In the genomic region with DNA sequence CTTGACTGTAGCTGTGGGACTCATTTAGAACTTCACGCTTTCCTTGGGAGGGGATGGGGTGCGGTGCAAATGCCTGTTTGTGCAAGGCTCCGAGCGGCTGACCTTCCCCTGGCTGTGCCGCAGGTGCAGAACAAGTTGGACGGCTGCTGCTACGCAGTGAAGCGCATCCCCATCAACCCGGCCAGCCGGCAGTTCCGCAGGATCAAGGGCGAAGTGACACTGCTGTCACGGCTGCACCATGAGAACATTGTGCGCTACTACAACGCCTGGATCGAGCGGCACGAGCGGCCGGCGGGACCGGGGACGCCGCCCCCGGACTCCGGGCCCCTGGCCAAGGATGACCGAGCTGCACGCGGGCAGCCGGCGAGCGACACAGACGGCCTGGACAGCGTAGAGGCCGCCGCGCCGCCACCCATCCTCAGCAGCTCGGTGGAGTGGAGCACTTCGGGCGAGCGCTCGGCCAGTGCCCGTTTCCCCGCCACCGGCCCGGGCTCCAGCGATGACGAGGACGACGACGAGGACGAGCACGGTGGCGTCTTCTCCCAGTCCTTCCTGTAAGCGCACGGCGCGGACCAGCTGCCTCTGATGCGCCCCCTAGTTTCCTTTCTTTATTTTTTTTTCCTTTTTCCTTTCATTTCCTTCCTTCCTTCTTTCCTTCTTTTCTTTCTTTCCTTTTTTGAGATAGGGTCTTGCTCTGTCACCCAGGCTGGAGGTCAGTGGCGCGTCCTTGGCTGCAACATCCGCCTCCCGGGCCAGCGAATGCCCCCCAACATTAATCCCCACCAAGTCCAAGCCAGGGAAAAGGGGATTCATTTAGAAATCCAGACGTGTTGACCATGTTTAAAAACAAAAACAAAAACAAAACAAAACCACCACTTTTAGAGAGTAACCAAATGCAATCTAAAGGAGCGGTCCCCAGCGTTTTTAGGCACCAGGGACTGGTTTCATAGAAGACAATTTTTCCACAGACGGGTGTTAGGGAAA, we compare ENCODE assay signal across 1 cellular context.
TF ChIP-seq lines count a peak whose summit lies in the region.

No MANE protein-coding gene starts in this region.

TF ChIP-seq in HEK293, 187 proteins besides CTCF, POLR2A, EP300 and RAD21 (continued from another document and continues in another):
- TF ChIP-seq, protein P1, sequence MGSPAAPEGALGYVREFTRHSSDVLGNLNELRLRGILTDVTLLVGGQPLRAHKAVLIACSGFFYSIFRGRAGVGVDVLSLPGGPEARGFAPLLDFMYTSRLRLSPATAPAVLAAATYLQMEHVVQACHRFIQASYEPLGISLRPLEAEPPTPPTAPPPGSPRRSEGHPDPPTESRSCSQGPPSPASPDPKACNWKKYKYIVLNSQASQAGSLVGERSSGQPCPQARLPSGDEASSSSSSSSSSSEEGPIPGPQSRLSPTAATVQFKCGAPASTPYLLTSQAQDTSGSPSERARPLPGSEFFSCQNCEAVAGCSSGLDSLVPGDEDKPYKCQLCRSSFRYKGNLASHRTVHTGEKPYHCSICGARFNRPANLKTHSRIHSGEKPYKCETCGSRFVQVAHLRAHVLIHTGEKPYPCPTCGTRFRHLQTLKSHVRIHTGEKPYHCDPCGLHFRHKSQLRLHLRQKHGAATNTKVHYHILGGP (tag by site-specific recombination; IDR thresholded peaks at IDR 0.05), result no peak
- TF ChIP-seq ZNF548 (tag by site-specific recombination; IDR thresholded peaks at IDR 0.05) (no peak), ZNF24 (tag by site-specific recombination; IDR thresholded peaks at IDR 0.05) (0 out of 2 replicates have a peak, but pooled peaks have one; percentile 26), ZNF530 (tag by site-specific recombination; IDR thresholded peaks at IDR 0.05; ENCODE audit: low read depth) (no peak), BCL11B (tag by site-specific recombination; IDR thresholded peaks at IDR 0.05; ENCODE audit: low read depth) (no peak), ZNF629 (tag by site-specific recombination; IDR thresholded peaks at IDR 0.05) (peak; percentile 83), ZNF223 (tag by site-specific recombination; IDR thresholded peaks at IDR 0.05) (no peak), GFI1B (tag by site-specific recombination; IDR thresholded peaks at IDR 0.05) (no peak), ZSCAN23 (tag by site-specific recombination; IDR thresholded peaks at IDR 0.05) (no peak), MYNN (tag by site-specific recombination; IDR thresholded peaks at IDR 0.05; ENCODE audit: borderline replicate concordance) (no peak), KLF7 (tag by site-specific recombination; IDR thresholded peaks at IDR 0.05; ENCODE audit: borderline replicate concordance) (no peak), KLF16 (tag by site-specific recombination; IDR thresholded peaks at IDR 0.05) (0 out of 2 replicates have a peak, but pooled peaks have one; percentile 43), ZNF555 (tag by site-specific recombination; conservative IDR thresholded peaks at IDR 0.05) (no peak), ZNF596 (tag by site-specific recombination; IDR thresholded peaks at IDR 0.05) (no peak), ZNF677 (tag by site-specific recombination; IDR thresholded peaks at IDR 0.05) (no peak), KLF8 (tag by site-specific recombination; IDR thresholded peaks at IDR 0.05) (no peak), ZNF558 (tag by site-specific recombination; IDR thresholded peaks at IDR 0.05) (no peak), ZNF292 (tag by site-specific recombination; IDR thresholded peaks at IDR 0.05; ENCODE audit: borderline replicate concordance, low read depth) (no peak), ZNF274 (IDR thresholded peaks at IDR 0.05; ENCODE audit: low read length) (no peak), ZNF274 (tag by site-specific recombination; IDR thresholded peaks at IDR 0.05; ENCODE audit: borderline replicate concordance) (no peak), ZNF624 (tag by site-specific recombination; IDR thresholded peaks at IDR 0.05) (no peak), ZNF658 (tag by site-specific recombination; IDR thresholded peaks at IDR 0.05) (no peak)
- TF ChIP-seq, protein P2, sequence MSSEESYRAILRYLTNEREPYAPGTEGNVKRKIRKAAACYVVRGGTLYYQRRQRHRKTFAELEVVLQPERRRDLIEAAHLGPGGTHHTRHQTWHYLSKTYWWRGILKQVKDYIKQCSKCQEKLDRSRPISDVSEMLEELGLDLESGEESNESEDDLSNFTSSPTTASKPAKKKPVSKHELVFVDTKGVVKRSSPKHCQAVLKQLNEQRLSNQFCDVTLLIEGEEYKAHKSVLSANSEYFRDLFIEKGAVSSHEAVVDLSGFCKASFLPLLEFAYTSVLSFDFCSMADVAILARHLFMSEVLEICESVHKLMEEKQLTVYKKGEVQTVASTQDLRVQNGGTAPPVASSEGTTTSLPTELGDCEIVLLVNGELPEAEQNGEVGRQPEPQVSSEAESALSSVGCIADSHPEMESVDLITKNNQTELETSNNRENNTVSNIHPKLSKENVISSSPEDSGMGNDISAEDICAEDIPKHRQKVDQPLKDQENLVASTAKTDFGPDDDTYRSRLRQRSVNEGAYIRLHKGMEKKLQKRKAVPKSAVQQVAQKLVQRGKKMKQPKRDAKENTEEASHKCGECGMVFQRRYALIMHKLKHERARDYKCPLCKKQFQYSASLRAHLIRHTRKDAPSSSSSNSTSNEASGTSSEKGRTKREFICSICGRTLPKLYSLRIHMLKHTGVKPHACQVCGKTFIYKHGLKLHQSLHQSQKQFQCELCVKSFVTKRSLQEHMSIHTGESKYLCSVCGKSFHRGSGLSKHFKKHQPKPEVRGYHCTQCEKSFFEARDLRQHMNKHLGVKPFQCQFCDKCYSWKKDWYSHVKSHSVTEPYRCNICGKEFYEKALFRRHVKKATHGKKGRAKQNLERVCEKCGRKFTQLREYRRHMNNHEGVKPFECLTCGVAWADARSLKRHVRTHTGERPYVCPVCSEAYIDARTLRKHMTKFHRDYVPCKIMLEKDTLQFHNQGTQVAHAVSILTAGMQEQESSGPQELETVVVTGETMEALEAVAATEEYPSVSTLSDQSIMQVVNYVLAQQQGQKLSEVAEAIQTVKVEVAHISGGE (tag by site-specific recombination; conservative IDR thresholded peaks at IDR 0.05; ENCODE audit: low read depth), result peak; percentile 59
- TF ChIP-seq, protein P3, sequence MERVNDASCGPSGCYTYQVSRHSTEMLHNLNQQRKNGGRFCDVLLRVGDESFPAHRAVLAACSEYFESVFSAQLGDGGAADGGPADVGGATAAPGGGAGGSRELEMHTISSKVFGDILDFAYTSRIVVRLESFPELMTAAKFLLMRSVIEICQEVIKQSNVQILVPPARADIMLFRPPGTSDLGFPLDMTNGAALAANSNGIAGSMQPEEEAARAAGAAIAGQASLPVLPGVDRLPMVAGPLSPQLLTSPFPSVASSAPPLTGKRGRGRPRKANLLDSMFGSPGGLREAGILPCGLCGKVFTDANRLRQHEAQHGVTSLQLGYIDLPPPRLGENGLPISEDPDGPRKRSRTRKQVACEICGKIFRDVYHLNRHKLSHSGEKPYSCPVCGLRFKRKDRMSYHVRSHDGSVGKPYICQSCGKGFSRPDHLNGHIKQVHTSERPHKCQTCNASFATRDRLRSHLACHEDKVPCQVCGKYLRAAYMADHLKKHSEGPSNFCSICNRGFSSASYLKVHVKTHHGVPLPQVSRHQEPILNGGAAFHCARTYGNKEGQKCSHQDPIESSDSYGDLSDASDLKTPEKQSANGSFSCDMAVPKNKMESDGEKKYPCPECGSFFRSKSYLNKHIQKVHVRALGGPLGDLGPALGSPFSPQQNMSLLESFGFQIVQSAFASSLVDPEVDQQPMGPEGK (tag by site-specific recombination; IDR thresholded peaks at IDR 0.05), result peak; percentile 39; the same call in 1 of the 2 replicates
- TF ChIP-seq, protein P4, sequence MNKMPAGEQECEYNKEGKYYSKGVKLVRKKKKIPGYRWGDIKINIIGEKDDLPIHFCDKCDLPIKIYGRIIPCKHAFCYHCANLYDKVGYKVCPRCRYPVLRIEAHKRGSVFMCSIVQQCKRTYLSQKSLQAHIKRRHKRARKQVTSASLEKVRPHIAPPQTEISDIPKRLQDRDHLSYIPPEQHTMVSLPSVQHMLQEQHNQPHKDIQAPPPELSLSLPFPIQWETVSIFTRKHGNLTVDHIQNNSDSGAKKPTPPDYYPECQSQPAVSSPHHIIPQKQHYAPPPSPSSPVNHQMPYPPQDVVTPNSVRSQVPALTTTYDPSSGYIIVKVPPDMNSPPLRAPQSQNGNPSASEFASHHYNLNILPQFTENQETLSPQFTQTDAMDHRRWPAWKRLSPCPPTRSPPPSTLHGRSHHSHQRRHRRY (tag by site-specific recombination; IDR thresholded peaks at IDR 0.05), result no peak
- TF ChIP-seq, protein P5, sequence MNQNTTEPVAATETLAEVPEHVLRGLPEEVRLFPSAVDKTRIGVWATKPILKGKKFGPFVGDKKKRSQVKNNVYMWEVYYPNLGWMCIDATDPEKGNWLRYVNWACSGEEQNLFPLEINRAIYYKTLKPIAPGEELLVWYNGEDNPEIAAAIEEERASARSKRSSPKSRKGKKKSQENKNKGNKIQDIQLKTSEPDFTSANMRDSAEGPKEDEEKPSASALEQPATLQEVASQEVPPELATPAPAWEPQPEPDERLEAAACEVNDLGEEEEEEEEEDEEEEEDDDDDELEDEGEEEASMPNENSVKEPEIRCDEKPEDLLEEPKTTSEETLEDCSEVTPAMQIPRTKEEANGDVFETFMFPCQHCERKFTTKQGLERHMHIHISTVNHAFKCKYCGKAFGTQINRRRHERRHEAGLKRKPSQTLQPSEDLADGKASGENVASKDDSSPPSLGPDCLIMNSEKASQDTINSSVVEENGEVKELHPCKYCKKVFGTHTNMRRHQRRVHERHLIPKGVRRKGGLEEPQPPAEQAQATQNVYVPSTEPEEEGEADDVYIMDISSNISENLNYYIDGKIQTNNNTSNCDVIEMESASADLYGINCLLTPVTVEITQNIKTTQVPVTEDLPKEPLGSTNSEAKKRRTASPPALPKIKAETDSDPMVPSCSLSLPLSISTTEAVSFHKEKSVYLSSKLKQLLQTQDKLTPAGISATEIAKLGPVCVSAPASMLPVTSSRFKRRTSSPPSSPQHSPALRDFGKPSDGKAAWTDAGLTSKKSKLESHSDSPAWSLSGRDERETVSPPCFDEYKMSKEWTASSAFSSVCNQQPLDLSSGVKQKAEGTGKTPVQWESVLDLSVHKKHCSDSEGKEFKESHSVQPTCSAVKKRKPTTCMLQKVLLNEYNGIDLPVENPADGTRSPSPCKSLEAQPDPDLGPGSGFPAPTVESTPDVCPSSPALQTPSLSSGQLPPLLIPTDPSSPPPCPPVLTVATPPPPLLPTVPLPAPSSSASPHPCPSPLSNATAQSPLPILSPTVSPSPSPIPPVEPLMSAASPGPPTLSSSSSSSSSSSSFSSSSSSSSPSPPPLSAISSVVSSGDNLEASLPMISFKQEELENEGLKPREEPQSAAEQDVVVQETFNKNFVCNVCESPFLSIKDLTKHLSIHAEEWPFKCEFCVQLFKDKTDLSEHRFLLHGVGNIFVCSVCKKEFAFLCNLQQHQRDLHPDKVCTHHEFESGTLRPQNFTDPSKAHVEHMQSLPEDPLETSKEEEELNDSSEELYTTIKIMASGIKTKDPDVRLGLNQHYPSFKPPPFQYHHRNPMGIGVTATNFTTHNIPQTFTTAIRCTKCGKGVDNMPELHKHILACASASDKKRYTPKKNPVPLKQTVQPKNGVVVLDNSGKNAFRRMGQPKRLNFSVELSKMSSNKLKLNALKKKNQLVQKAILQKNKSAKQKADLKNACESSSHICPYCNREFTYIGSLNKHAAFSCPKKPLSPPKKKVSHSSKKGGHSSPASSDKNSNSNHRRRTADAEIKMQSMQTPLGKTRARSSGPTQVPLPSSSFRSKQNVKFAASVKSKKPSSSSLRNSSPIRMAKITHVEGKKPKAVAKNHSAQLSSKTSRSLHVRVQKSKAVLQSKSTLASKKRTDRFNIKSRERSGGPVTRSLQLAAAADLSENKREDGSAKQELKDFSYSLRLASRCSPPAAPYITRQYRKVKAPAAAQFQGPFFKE (tag by site-specific recombination; IDR thresholded peaks at IDR 0.05; ENCODE audit: borderline replicate concordance), result no peak
- TF ChIP-seq, protein P6, sequence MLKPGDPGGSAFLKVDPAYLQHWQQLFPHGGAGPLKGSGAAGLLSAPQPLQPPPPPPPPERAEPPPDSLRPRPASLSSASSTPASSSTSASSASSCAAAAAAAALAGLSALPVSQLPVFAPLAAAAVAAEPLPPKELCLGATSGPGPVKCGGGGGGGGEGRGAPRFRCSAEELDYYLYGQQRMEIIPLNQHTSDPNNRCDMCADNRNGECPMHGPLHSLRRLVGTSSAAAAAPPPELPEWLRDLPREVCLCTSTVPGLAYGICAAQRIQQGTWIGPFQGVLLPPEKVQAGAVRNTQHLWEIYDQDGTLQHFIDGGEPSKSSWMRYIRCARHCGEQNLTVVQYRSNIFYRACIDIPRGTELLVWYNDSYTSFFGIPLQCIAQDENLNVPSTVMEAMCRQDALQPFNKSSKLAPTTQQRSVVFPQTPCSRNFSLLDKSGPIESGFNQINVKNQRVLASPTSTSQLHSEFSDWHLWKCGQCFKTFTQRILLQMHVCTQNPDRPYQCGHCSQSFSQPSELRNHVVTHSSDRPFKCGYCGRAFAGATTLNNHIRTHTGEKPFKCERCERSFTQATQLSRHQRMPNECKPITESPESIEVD (tag by site-specific recombination; IDR thresholded peaks at IDR 0.05), result no peak
- TF ChIP-seq, protein P7, sequence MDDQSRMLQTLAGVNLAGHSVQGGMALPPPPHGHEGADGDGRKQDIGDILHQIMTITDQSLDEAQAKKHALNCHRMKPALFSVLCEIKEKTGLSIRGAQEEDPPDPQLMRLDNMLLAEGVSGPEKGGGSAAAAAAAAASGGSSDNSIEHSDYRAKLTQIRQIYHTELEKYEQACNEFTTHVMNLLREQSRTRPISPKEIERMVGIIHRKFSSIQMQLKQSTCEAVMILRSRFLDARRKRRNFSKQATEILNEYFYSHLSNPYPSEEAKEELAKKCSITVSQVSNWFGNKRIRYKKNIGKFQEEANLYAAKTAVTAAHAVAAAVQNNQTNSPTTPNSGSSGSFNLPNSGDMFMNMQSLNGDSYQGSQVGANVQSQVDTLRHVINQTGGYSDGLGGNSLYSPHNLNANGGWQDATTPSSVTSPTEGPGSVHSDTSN (CRISPR knock-in tag; IDR thresholded peaks at IDR 0.05), result no peak
- TF ChIP-seq, protein P8, sequence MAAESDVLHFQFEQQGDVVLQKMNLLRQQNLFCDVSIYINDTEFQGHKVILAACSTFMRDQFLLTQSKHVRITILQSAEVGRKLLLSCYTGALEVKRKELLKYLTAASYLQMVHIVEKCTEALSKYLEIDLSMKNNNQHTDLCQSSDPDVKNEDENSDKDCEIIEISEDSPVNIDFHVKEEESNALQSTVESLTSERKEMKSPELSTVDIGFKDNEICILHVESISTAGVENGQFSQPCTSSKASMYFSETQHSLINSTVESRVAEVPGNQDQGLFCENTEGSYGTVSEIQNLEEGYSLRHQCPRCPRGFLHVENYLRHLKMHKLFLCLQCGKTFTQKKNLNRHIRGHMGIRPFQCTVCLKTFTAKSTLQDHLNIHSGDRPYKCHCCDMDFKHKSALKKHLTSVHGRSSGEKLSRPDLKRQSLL (tag by site-specific recombination; IDR thresholded peaks at IDR 0.05), result no peak
- TF ChIP-seq, protein P9, sequence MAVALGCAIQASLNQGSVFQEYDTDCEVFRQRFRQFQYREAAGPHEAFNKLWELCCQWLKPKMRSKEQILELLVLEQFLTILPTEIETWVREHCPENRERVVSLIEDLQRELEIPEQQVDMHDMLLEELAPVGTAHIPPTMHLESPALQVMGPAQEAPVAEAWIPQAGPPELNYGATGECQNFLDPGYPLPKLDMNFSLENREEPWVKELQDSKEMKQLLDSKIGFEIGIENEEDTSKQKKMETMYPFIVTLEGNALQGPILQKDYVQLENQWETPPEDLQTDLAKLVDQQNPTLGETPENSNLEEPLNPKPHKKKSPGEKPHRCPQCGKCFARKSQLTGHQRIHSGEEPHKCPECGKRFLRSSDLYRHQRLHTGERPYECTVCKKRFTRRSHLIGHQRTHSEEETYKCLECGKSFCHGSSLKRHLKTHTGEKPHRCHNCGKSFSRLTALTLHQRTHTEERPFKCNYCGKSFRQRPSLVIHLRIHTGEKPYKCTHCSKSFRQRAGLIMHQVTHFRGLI (tag by site-specific recombination; IDR thresholded peaks at IDR 0.05), result 0 out of 2 replicates have a peak, but pooled peaks have one; percentile 51
